In genomic region chr1:220093361-220094015, GRCh38 we compare ENCODE assay signal across 8 cellular contexts. TPM values are rescaled to one million over a fixed set of nuclear protein-coding genes. Genes with fewer than 3 reads are reported as not detected.
DNase-seq lines count a peak whose midpoint lies in the region; ATAC-seq, FAIRE-seq and TF ChIP-seq lines count a peak whose summit lies in the region.

No MANE protein-coding gene starts in this region.

- H2AK5ac ChIP-seq in neuronal stem cell (ENCODE audit: low read depth, low read length), result no peak overlapping the region

- TF ChIP-seq POLR2A in K562 (conservative IDR thresholded peaks at IDR 0.05), result no peak

- no peak overlapping the region for H3K14ac ChIP-seq in neuronal stem cell (ENCODE audit: low read length)

- H3K4me3 ChIP-seq in cardiac muscle cell (peak overlapping the region; percentile 57), K562 (peak overlapping the region; percentile 96), neuronal stem cell (ENCODE audit: low read length in 2 of 2) (peak overlapping the region in 1 of 2 donors; percentile 97)

- H3K79me1 ChIP-seq in neuronal stem cell (ENCODE audit: low read depth, low read length), result peaks cover 2% of the 10 kb centered on the region

- H3K23ac ChIP-seq in neuronal stem cell (ENCODE audit: low read depth, low read length, poor library complexity), result no peak overlapping the region

- TF ChIP-seq RAD21 in K562 (CRISPR knock-in tag; conservative IDR thresholded peaks at IDR 0.05 in 1 of 2, IDR thresholded peaks at IDR 0.05 in 1 of 2), result no peak

- H3K79me2 ChIP-seq in K562 (ENCODE audit: control insufficient read depth, insufficient read depth, low read length), result peaks cover 35% of the 10 kb centered on the region

- no peak for TF ChIP-seq EP300 in K562 (IDR thresholded peaks at IDR 0.05; ENCODE audit: low read length)

- H3K27me3 ChIP-seq in cardiac muscle cell (no peaks in the 10 kb centered on the region), K562 (ENCODE audit: control insufficient read depth in 2 of 2, insufficient read depth in 2 of 2, low read length in 2 of 2) (no peaks in the 10 kb centered on the region), neuronal stem cell (ENCODE audit: control insufficient read depth in 3 of 3, insufficient read depth in 3 of 3, low read depth in 1 of 3, low read length in 3 of 3) (no peaks in the 10 kb centered on the region)

- H3K4me2 ChIP-seq in K562 (ENCODE audit: insufficient read depth, low read length), result peak overlapping the region; percentile 53
- H3K4me2 ChIP-seq in neuronal stem cell (ENCODE audit: insufficient read depth, low read length, poor library complexity, severe bottlenecking), result no peak overlapping the region

- TF ChIP-seq CTCF in cardiac muscle cell (IDR thresholded peaks at IDR 0.05; ENCODE audit: low read depth, low read length) (no peak), K562 (IDR thresholded peaks at IDR 0.05 in 2 of 3, conservative IDR thresholded peaks at IDR 0.05 in 1 of 3; ENCODE audit: insufficient read depth in 2 of 3, low read depth in 1 of 3, low read length in 3 of 3) (no peak)

- intact Hi-C loops in left cardiac atrium (cut with DNase I), result no loop called here
- intact Hi-C loops in K562 (cut with micrococcal nuclease), result loop anchor here (1.0 to 5.0 kb wide), 2 partner anchors 47 to 166 kb away; partner anchors contain the start of genes EPRS1 and SLC30A10
- intact Hi-C loops in posterior vena cava (cut with DNase I), result loop anchor here (5.0 to 10.0 kb wide), 2 partner anchors 46 to 59 kb away; partner anchors contain the start of gene EPRS1 (in 1 of the 2)

- H2BK15ac ChIP-seq in neuronal stem cell (ENCODE audit: low read length), result no peak overlapping the region

- H3K4me1 ChIP-seq in cardiac muscle cell (ENCODE audit: low read depth) (peaks cover 13% of the 10 kb centered on the region), K562 (replicated peaks in 1 of 2; ENCODE audit: control insufficient read depth in 2 of 2, insufficient read depth in 2 of 2, low read length in 2 of 2) (peaks cover 14 to 20% of the 10 kb centered on the region in 2 experiments; a peak in 4 of 5 replicates), neuronal stem cell (ENCODE audit: control insufficient read depth in 2 of 2, insufficient read depth in 1 of 2, low read depth in 1 of 2, low read length in 2 of 2) (peaks cover 3 to 4% of the 10 kb centered on the region in 2 donors)

- H3K9ac ChIP-seq in K562 (ENCODE audit: insufficient read depth in 1 of 2, low read depth in 2 of 2, low read length in 2 of 2) (peak overlapping the region in 1 of 2 experiments; percentile 49; a peak in 2 of 4 replicates), neuronal stem cell (ENCODE audit: low read depth, low read length, poor library complexity) (no peak overlapping the region)

- no peak overlapping the region for H3K4ac ChIP-seq in neuronal stem cell (ENCODE audit: low read length)

- CTCF ChIA-PET in K562 (lab: Yijun Ruan, JAX; ENCODE audit: low intra/inter-chr PET ratio), result interaction anchor here (1.5 kb wide), 1 partner anchor 48 kb away, joined by 4 read pairs; the partner anchor contains the start of gene EPRS1

- WGBS in K562 (ENCODE audit: insufficient coverage, low coverage, missing lambda C conversion rate), result 2% methylated on average over 12 of the region's 12 CpGs
- WGBS in neuronal stem cell (ENCODE audit: extremely low coverage in 2 of 2, insufficient read length in 2 of 2, insufficient replicate concordance in 1 of 2), 2 donors, result no CpG with 5 or more reads among the region's 12 CpGs

- peak overlapping the region; percentile 93 for H2AFZ ChIP-seq in K562 (ENCODE audit: low read depth, low read length)
- peak overlapping the region; percentile 100 for H2AFZ ChIP-seq in neuronal stem cell (ENCODE audit: low read length)

- BruUV-seq in K562 (replicated peaks; lab: Mats Ljungman, UMichigan), result no TSS peak

- peak overlapping the region; percentile 26 for H3K27ac ChIP-seq in cardiac muscle cell
- peak overlapping the region; percentile 65 for H3K27ac ChIP-seq in K562 (ENCODE audit: extremely low read depth, low read depth, low read length)
- H3K27ac ChIP-seq in neuronal stem cell (replicated peaks; ENCODE audit: low read length), result no peak overlapping the region

- H4K20me1 ChIP-seq in K562 (replicated peaks; ENCODE audit: control insufficient read depth, insufficient read depth, low read length), result no peaks in the 10 kb centered on the region

- H3K18ac ChIP-seq in neuronal stem cell (ENCODE audit: low read length), result no peak overlapping the region

- H2BK120ac ChIP-seq in neuronal stem cell (ENCODE audit: low read depth, low read length), result no peak overlapping the region

- ATAC-seq in left cardiac atrium, result no peak
- peak; percentile 3 for ATAC-seq in HG03460 (IDR thresholded peaks at IDR 0.05; ENCODE audit: unreplicated experiment)
- ATAC-seq in K562, result peak; percentile 26

- in situ Hi-C loops in K562 (cut with MboI), result no loop called here

- H3K9me3 ChIP-seq in cardiac muscle cell (ENCODE audit: low read depth) (no peaks in the 10 kb centered on the region), K562 (replicated peaks; ENCODE audit: control insufficient read depth, insufficient read depth, low read depth, low read length) (no peaks in the 10 kb centered on the region), neuronal stem cell (replicated peaks in 1 of 2; ENCODE audit: control insufficient read depth in 2 of 2, insufficient read depth in 1 of 2, low read depth in 1 of 2, low read length in 2 of 2) (no peaks in the 10 kb centered on the region)

- peaks cover 13% of the 10 kb centered on the region for H3K36me3 ChIP-seq in cardiac muscle cell
- H3K36me3 ChIP-seq in K562 (ENCODE audit: control insufficient read depth, insufficient read depth, low read length), result peaks cover 26% of the 10 kb centered on the region; the same call in 2 of the 3 replicates
- H3K36me3 ChIP-seq in neuronal stem cell (replicated peaks in 1 of 2; ENCODE audit: control insufficient read depth in 2 of 2, insufficient read depth in 2 of 2, low read length in 2 of 2), result peaks cover 4 to 26% of the 10 kb centered on the region in 2 donors

- POLR2A ChIA-PET in K562 (lab: Yijun Ruan, JAX), result interaction anchor here (0.6 to 1.0 kb wide), 4 partner anchors 19 to 210 kb away, joined by 3 to 4 read pairs (median 3); no protein-coding TSS in a partner anchor

- FAIRE-seq in K562 (lab: Jason Lieb, UNC), result no peak

- DNase-seq in cardiac muscle cell (ENCODE audit: low read depth in 1 of 2, low spot score in 1 of 2) (peak; percentile 5 to 6), left cardiac atrium (no peak), K562 (ENCODE audit: extremely low read depth in 1 of 4, low spot score in 3 of 4) (peak in 2 of 4 experiments; percentile 26 to 57), neuronal stem cell (ENCODE audit: low spot score) (no peak), posterior vena cava (ENCODE audit: low spot score) (no peak)
- DNase-seq in stimulated activated naive CD4-positive, alpha-beta T cell treated with Interleukin-2 at 50 U/mL for 16 hours (lab: John Stamatoyannopoulos, UW), result no peak
- DNase-seq in activated CD4-positive, alpha-beta T cell treated with anti-CD3 and anti-CD28 coated beads for 1 hour, result no peak

- no peak overlapping the region for H2BK5ac ChIP-seq in neuronal stem cell (ENCODE audit: low read length)

- H2BK12ac ChIP-seq in neuronal stem cell (ENCODE audit: low read length), result no peak overlapping the region

- H4K91ac ChIP-seq in neuronal stem cell (ENCODE audit: low read depth, low read length, poor library complexity), result no peak overlapping the region

- H4K8ac ChIP-seq in neuronal stem cell (ENCODE audit: low read depth, low read length), result no peak overlapping the region

- no peaks in the 10 kb centered on the region for H3K9me1 ChIP-seq in K562 (ENCODE audit: control insufficient read depth, insufficient read depth, low read length)

RNA-seq across cellular contexts. Expression of gene IARS2, which starts 0.4 kb away (rescaled TPM):
- 71.7 and 81.4 TPM in 2 replicates for total RNA-seq in cardiac muscle cell
- 89.9 and 91.4 TPM in 2 replicates for polyA plus RNA-seq in cardiac muscle cell
- 10 to 100 TPM; 58.7 to 64.0 TPM for total RNA-seq in left cardiac atrium
- total RNA-seq in K562 (2011; cell fraction: chromatin; rRNA removed; ENCODE audit: low replicate concordance), result 32.7 and 56.1 TPM in 2 replicates
- total RNA-seq in K562 (2011; cell fraction: nucleolus; rRNA removed), result 23.2 and 25.7 TPM in 2 replicates
- 41.6 and 45.5 TPM in 2 replicates for total RNA-seq in K562 (2011; cell fraction: nucleoplasm; rRNA removed)
- total RNA-seq in K562 (2014; rRNA removed), result 93.8 and 117 TPM in 2 replicates
- 127 and 150 TPM in 2 replicates for total RNA-seq in K562 (2014; rRNA removed; fragmentation: Illumina TruSeq; extraction: Trizol)
- total RNA-seq in K562 (2015; rRNA removed; fragmentation: Illumina TruSeq; extraction: Trizol), result 127 and 129 TPM in 2 replicates
- 104 and 107 TPM in 2 replicates for total RNA-seq in K562 (2021)
- polyA plus RNA-seq in K562 (2011; rRNA removed), result 46.5 and 63.6 TPM in 2 replicates
- polyA plus RNA-seq in K562 (2011; cell fraction: cytosol; rRNA removed), result 14.4 and 23.8 TPM in 2 replicates
- polyA plus RNA-seq in K562 (2011; cell fraction: nucleus; rRNA removed), result 72.5 and 73.7 TPM in 2 replicates
- polyA plus RNA-seq in K562 (2012), result 61.0 and 87.7 TPM in 2 replicates
- polyA plus RNA-seq in K562 (2014; fragmentation: Illumina TruSeq; extraction: Trizol), result 96.5 and 106 TPM in 2 replicates
- polyA plus RNA-seq in K562 (2014; fragmentation: Nextera tagmentation; extraction: Ambion mirVana), result 10 to 100 TPM; 39.6 to 50.4 TPM
- polyA plus RNA-seq in K562 (2014; rRNA removed), result 75.6 and 76.1 TPM in 2 replicates
- polyA minus RNA-seq in K562 (2011; rRNA and poly(A)+ RNA removed), result 86.8 and 91.2 TPM in 2 replicates
- 33.7 and 37.8 TPM in 2 replicates for polyA minus RNA-seq in K562 (2011; cell fraction: cytosol; rRNA and poly(A)+ RNA removed)
- 32.6 and 67.3 TPM in 2 replicates for polyA minus RNA-seq in K562 (2011; cell fraction: nucleus; rRNA and poly(A)+ RNA removed)
- polyA plus RNA-seq in neuronal stem cell (2013, experiment 1 of 2), result 32.5 TPM
- polyA plus RNA-seq in neuronal stem cell (2013, experiment 2 of 2), result 31.9 TPM
- 10 to 100 TPM; 43.4 to 52.0 TPM for total RNA-seq in posterior vena cava

RNA-seq across cellular contexts. Expression of gene BPNT1, which starts 3.9 kb away (rescaled TPM):
- total RNA-seq in cardiac muscle cell (27.7 and 29.7 TPM in 2 replicates), left cardiac atrium (10 to 100 TPM; 13.9 to 15.1 TPM), K562 (2014; rRNA removed) (28.8 and 34.1 TPM in 2 replicates), K562 (2014; rRNA removed; fragmentation: Illumina TruSeq; extraction: Trizol) (56.4 and 60.4 TPM in 2 replicates), K562 (2015; rRNA removed; fragmentation: Illumina TruSeq; extraction: Trizol) (33.8 and 37.4 TPM in 2 replicates), K562 (2021) (40.5 and 43.1 TPM in 2 replicates), posterior vena cava (10 to 100 TPM; 12.8 to 14.5 TPM)
- polyA plus RNA-seq in cardiac muscle cell (12.4 and 15.5 TPM in 2 replicates), K562 (2011; rRNA removed) (63.6 and 73.8 TPM in 2 replicates), K562 (2014; fragmentation: Illumina TruSeq; extraction: Trizol) (51.9 and 61.1 TPM in 2 replicates), K562 (2014; fragmentation: Nextera tagmentation; extraction: Ambion mirVana) (10 to 100 TPM; 30.2 to 52.9 TPM), K562 (2014; rRNA removed) (33.7 and 35.7 TPM in 2 replicates)
- total RNA-seq in K562 (2011; cell fraction: chromatin; rRNA removed; ENCODE audit: low replicate concordance), result 43.6 and 62.7 TPM in 2 replicates
- total RNA-seq in K562 (2011; cell fraction: nucleolus; rRNA removed), result 20.3 and 27.7 TPM in 2 replicates
- 27.8 and 29.0 TPM in 2 replicates for total RNA-seq in K562 (2011; cell fraction: nucleoplasm; rRNA removed)
- polyA plus RNA-seq in K562 (2011; cell fraction: cytosol; rRNA removed), result 34.5 and 78.1 TPM in 2 replicates
- polyA plus RNA-seq in K562 (2011; cell fraction: nucleus; rRNA removed), result 26.6 TPM in 2 replicates
- 23.5 and 37.6 TPM in 2 replicates for polyA plus RNA-seq in K562 (2012)
- polyA minus RNA-seq in K562 (2011; rRNA and poly(A)+ RNA removed), result 232 and 265 TPM in 2 replicates
- 21.9 and 40.6 TPM in 2 replicates for polyA minus RNA-seq in K562 (2011; cell fraction: cytosol; rRNA and poly(A)+ RNA removed)
- polyA minus RNA-seq in K562 (2011; cell fraction: nucleus; rRNA and poly(A)+ RNA removed), result 14.0 and 27.8 TPM in 2 replicates
- polyA plus RNA-seq in neuronal stem cell (2013, experiment 1 of 2), result 14.4 TPM
- polyA plus RNA-seq in neuronal stem cell (2013, experiment 2 of 2), result 13.9 TPM

RNA-seq across cellular contexts. Expression of gene EPRS1, which starts 47.2 kb away (rescaled TPM):
- total RNA-seq in cardiac muscle cell (39.1 and 47.8 TPM in 2 replicates), left cardiac atrium (10 to 100 TPM; 63.0 to 72.5 TPM), K562 (2014; rRNA removed) (155 and 222 TPM in 2 replicates), K562 (2014; rRNA removed; fragmentation: Illumina TruSeq; extraction: Trizol) (283 and 311 TPM in 2 replicates), K562 (2015; rRNA removed; fragmentation: Illumina TruSeq; extraction: Trizol) (187 and 212 TPM in 2 replicates), K562 (2021) (230 and 248 TPM in 2 replicates), posterior vena cava (10 to 100 TPM; 77.7 to 90.1 TPM)
- polyA plus RNA-seq in cardiac muscle cell (54.0 and 75.8 TPM in 2 replicates), K562 (2011; rRNA removed) (277 and 289 TPM in 2 replicates), K562 (2014; fragmentation: Illumina TruSeq; extraction: Trizol) (208 and 275 TPM in 2 replicates), K562 (2014; fragmentation: Nextera tagmentation; extraction: Ambion mirVana) (100 to 1,000 TPM; 193 to 291 TPM), K562 (2014; rRNA removed) (129 and 172 TPM in 2 replicates)
- 75.9 and 190 TPM in 2 replicates for total RNA-seq in K562 (2011; cell fraction: chromatin; rRNA removed; ENCODE audit: low replicate concordance)
- 38.2 and 50.7 TPM in 2 replicates for total RNA-seq in K562 (2011; cell fraction: nucleolus; rRNA removed)
- 69.8 and 70.2 TPM in 2 replicates for total RNA-seq in K562 (2011; cell fraction: nucleoplasm; rRNA removed)
- 48.7 and 94.1 TPM in 2 replicates for polyA plus RNA-seq in K562 (2011; cell fraction: cytosol; rRNA removed)
- polyA plus RNA-seq in K562 (2011; cell fraction: nucleus; rRNA removed), result 121 and 166 TPM in 2 replicates
- 169 and 312 TPM in 2 replicates for polyA plus RNA-seq in K562 (2012)
- polyA minus RNA-seq in K562 (2011; rRNA and poly(A)+ RNA removed), result 398 and 424 TPM in 2 replicates
- 183 and 198 TPM in 2 replicates for polyA minus RNA-seq in K562 (2011; cell fraction: cytosol; rRNA and poly(A)+ RNA removed)
- 40.8 and 115 TPM in 2 replicates for polyA minus RNA-seq in K562 (2011; cell fraction: nucleus; rRNA and poly(A)+ RNA removed)
- polyA plus RNA-seq in neuronal stem cell (2013, experiment 1 of 2), result 42.5 TPM
- polyA plus RNA-seq in neuronal stem cell (2013, experiment 2 of 2), result 43.8 TPM

Comparison
In these comparisons a context has a peak if more than half of its experiments do, and no peak if none do; other contexts are left out.
1. DNase-seq: peak in cardiac muscle cell (2 of 2); none in left cardiac atrium (single experiment), neuronal stem cell (single experiment), stimulated activated naive CD4-positive, alpha-beta T cell treated with Interleukin-2 at 50 U/mL for 16 hours (single experiment), posterior vena cava (single experiment) and activated CD4-positive, alpha-beta T cell treated with anti-CD3 and anti-CD28 coated beads for 1 hour (single experiment).
2. ATAC-seq: peak in HG03460 (single experiment) and K562 (single experiment); none in left cardiac atrium (0 of 2).
3. intact Hi-C loops: an anchor here in K562 (1.0 to 5.0 kb wide) and posterior vena cava (5.0 to 10.0 kb wide); none called in left cardiac atrium.